Comparison of ENCODE assay signal across 14 cellular contexts in genomic region chr17:62792122-62792800, GRCh38. TPM values are rescaled to one million over a fixed set of nuclear protein-coding genes. Genes with fewer than 3 reads are reported as not detected.
A peak's percentile ranks its signal among the peaks of the same experiment; 100 is the strongest.
DNase-seq lines count a peak whose midpoint lies in the region; ATAC-seq and TF ChIP-seq lines count a peak whose summit lies in the region.
"Had no signal": no experiment of that assay in that cellular context is flagged by ENCODE, and none has a peak within 500 bp of the region (broad histone marks: within the 10 kb centered on the region; RNA-seq: fewer than 3 reads in every experiment).

No MANE protein-coding gene starts in this region.

- no peaks in the 10 kb centered on the region for H4K20me1 ChIP-seq in fibroblast of lung (ENCODE audit: control insufficient read depth, extremely low read depth, insufficient read depth, low read length)

- TF ChIP-seq CTCF in fibroblast of lung (conservative IDR thresholded peaks at IDR 0.05 in 1 of 2, IDR thresholded peaks at IDR 0.05 in 1 of 2; ENCODE audit: low read depth in 1 of 2, low read length in 2 of 2) (no peak), upper lobe of left lung (IDR thresholded peaks at IDR 0.05) (no peak)

- DNase-seq in NCI-H2029 (lab: John Stamatoyannopoulos, UW) (peak; percentile 44), NCI-H2029 treated with DMSO at 0.1 percent for 48 hours (lab: John Stamatoyannopoulos, UW) (no peak), SK-MEL-5 (ENCODE audit: low read depth, low spot score) (peak; percentile 60), fibroblast of lung (ENCODE audit: low read depth in 2 of 2) (peak; percentile 98 to 99), smooth muscle cell of the brain vasculature (ENCODE audit: low read depth, low spot score) (peak; percentile 72), upper lobe of left lung (no peak), Ammon's horn (ENCODE audit: low spot score) (no peak)
- DNase-seq in activated effector memory CD4-positive, alpha-beta T cell treated with anti-CD3 and anti-CD28 coated beads, Interleukin-2, amount 50 U/mL, for 16 hours: no peak
- DNase-seq: activated naive CD4-positive, alpha-beta T cell treated with anti-CD3 and anti-CD28 coated beads, Interleukin-2, amount 50 U/mL, for 16 hours; NCI-H526; stimulated activated CD4-positive, alpha-beta T cell treated with anti-CD3 and anti-CD28 coated beads, Interleukin-4, amount 100 ng/mL, for 1 hour had no signal

- no peaks in the 10 kb centered on the region for H3K27me3 ChIP-seq in fibroblast of lung (ENCODE audit: control insufficient read depth, insufficient read depth, low read length)
- H3K27me3 ChIP-seq in upper lobe of left lung: no peaks in the 10 kb centered on the region
- H3K27me3 ChIP-seq: gastroesophageal sphincter, tibial nerve had no signal

- no peak for ATAC-seq in upper lobe of left lung (ENCODE audit: low FRiP score in 2 of 2)
- ATAC-seq: gastroesophageal sphincter, GM23338 had no signal

- no peak overlapping the region for H3K9ac ChIP-seq in fibroblast of lung (ENCODE audit: insufficient read depth, low read length)

- H3K4me2 ChIP-seq in fibroblast of lung (ENCODE audit: extremely low read depth, insufficient read depth, low read length): peak overlapping the region; percentile 46
- H3K4me2 ChIP-seq: GM23338 had no signal

- no peaks in the 10 kb centered on the region for H3K79me2 ChIP-seq in fibroblast of lung (ENCODE audit: control insufficient read depth, insufficient read depth, low read length)

- H3K27ac ChIP-seq in fibroblast of lung (ENCODE audit: insufficient read depth, low read length): peak overlapping the region; percentile 93
- no peak overlapping the region for H3K27ac ChIP-seq in upper lobe of left lung
- H3K27ac ChIP-seq: gastroesophageal sphincter, tibial nerve had no signal

- H3K4me1 ChIP-seq in fibroblast of lung (ENCODE audit: control insufficient read depth, extremely low read depth, insufficient read depth, low read length) (peaks cover 15% of the 10 kb centered on the region), upper lobe of left lung (no peaks in the 10 kb centered on the region)
- H3K4me1 ChIP-seq: gastroesophageal sphincter had no signal

- in situ Hi-C loops in SK-MEL-5 (cut with HindIII; ENCODE audit: low pct_unique_long_range_greater_than_20kb, low sequenced_read_pairs): no loop called here

- WGBS in upper lobe of left lung, 2 donors: 95 to 97% methylated on average over 7 of the region's 7 CpGs

- H3K9me3 ChIP-seq in fibroblast of lung (ENCODE audit: control insufficient read depth, insufficient read depth, low read depth, low read length) (no peaks in the 10 kb centered on the region), upper lobe of left lung (no peaks in the 10 kb centered on the region)
- H3K9me3 ChIP-seq: gastroesophageal sphincter, tibial nerve had no signal

- H3K36me3 ChIP-seq in fibroblast of lung (ENCODE audit: control insufficient read depth, insufficient read depth, low read length) (no peaks in the 10 kb centered on the region), upper lobe of left lung (no peaks in the 10 kb centered on the region)
- H3K36me3 ChIP-seq: gastroesophageal sphincter, tibial nerve had no signal

- H3K4me3 ChIP-seq in fibroblast of lung (replicated peaks in 1 of 4; ENCODE audit: control extremely low read depth in 1 of 4, insufficient read depth in 1 of 4, low read depth in 3 of 4, low read length in 4 of 4): no peak overlapping the region
- no peak overlapping the region for H3K4me3 ChIP-seq in upper lobe of left lung
- H3K4me3 ChIP-seq: gastroesophageal sphincter, GM23338, tibial nerve had no signal

- no peak for TF ChIP-seq POLR2A in upper lobe of left lung (IDR thresholded peaks at IDR 0.05)

- TF ChIP-seq EP300 in upper lobe of left lung (IDR thresholded peaks at IDR 0.05): no peak

- H2AFZ ChIP-seq in fibroblast of lung (ENCODE audit: low read length): no peak overlapping the region

RNA-seq across cellular contexts. Expression of gene MARCHF10, which starts 15.9 kb away (rescaled TPM):
- total RNA-seq in SK-MEL-5 (2014; rRNA removed; shearing (Covaris generic)): 0.03 TPM in 1 of 2 replicates, not detected in the other
- polyA plus RNA-seq in SK-MEL-5 (2015; cell fraction: cytosol; rRNA removed): not detected in 2 replicates
- polyA plus RNA-seq in SK-MEL-5 (2015; cell fraction: nucleus; rRNA removed): not detected in 2 replicates
- 0.17 TPM in 1 of 2 replicates, not detected in the other for total RNA-seq in fibroblast of lung
- 0.14 TPM in 1 of 2 replicates, not detected in the other for polyA plus RNA-seq in fibroblast of lung
- 0.23 TPM in 1 of 2 replicates, not detected in the other for polyA plus RNA-seq in fibroblast of lung (2012)
- not detected in 2 replicates for polyA minus RNA-seq in fibroblast of lung (ENCODE audit: low replicate concordance)
- total RNA-seq in upper lobe of left lung: 1 to 10 TPM in 5 of 6 donors, under 1 TPM in 1; 0.72 to 7.2 (median 3.2) TPM
- total RNA-seq: GM23338 had no signal

Comparison
In these comparisons a context has a peak if more than half of its experiments do, and no peak if none do; other contexts are left out.
1. DNase-seq: peak in NCI-H2029 (single experiment), SK-MEL-5 (single experiment), fibroblast of lung (2 of 2) and smooth muscle cell of the brain vasculature (single experiment); none in NCI-H2029 treated with DMSO at 0.1 percent for 48 hours (single experiment), activated effector memory CD4-positive, alpha-beta T cell treated with anti-CD3 and anti-CD28 coated beads, Interleukin-2, amount 50 U/mL, for 16 hours (single experiment), upper lobe of left lung (0 of 2) and Ammon's horn (single experiment).